In genomic region chr6:111329882-111330633, GRCh38 we compare ENCODE assay signal across 17 cellular contexts.
DNase-seq lines count a peak whose midpoint lies in the region; ATAC-seq and TF ChIP-seq lines count a peak whose summit lies in the region.
"Had no signal": no experiment of that assay in that cellular context is flagged by ENCODE, and none has a peak within 500 bp of the region (broad histone marks: within the 10 kb centered on the region; RNA-seq: fewer than 3 reads in every experiment).

No MANE protein-coding gene starts in this region.

- intact Hi-C loops in activated T-helper 1 cell treated with anti-CD3 and anti-CD28 coated beads, Interleukin-12 subunit alpha, Interleukin-12 subunit beta, Interleukin-2, Interleukin-4 antibody, amounts not matched to agents 30 ng/mL and 10 ng/mL and 1 ng/mL, durations not matched to agents 14 hours and 24 hours and 36 hours (cut with micrococcal nuclease), result loop anchor here (10.0 kb wide), 1 partner anchor 715 kb away; no protein-coding TSS in a partner anchor

- no peak overlapping the region for H3K27ac Mint-ChIP-seq in activated T-helper 1 cell treated with anti-CD3 and anti-CD28 coated beads, Interleukin-12 subunit alpha, Interleukin-12 subunit beta, Interleukin-2, Interleukin-4 antibody, amounts not matched to agents 30 ng/mL and 10 ng/mL and 1 ng/mL, durations not matched to agents 14 hours and 24 hours and 36 hours
- H3K27ac Mint-ChIP-seq: activated naive CD8-positive, alpha-beta T cell had no signal

- DNase-seq in GM12865 (ENCODE audit: low read depth), result peak; percentile 76
- no peak for DNase-seq in activated T-helper 1 cell treated with anti-CD3 and anti-CD28 coated beads, Interleukin-12 subunit alpha, Interleukin-12 subunit beta, Interleukin-2, Interleukin-4 antibody, amounts not matched to agents 30 ng/mL and 10 ng/mL and 1 ng/mL, durations not matched to agents 14 hours and 24 hours and 36 hours (ENCODE audit: low spot score)
- DNase-seq in activated effector memory CD4-positive, alpha-beta T cell treated with anti-CD3 and anti-CD28 coated beads, Interleukin-2, amount 50 U/mL, for 16 hours, result no peak
- DNase-seq in right atrium auricular region (ENCODE audit: low spot score), result no peak
- no peak for DNase-seq in hepatic stellate cell (ENCODE audit: low spot score)
- DNase-seq: erythroblast, mesendoderm, NCI-H1417 treated with DMSO at 0.1 percent for 48 hours, NCI-H524 treated with DMSO at 0.1 percent for 48 hours, occipital lobe, RPMI8226, T-helper 9 cell had no signal

- H3K4me3 ChIP-seq in GM12865 (ENCODE audit: low read depth, low read length), result no peak overlapping the region
- H3K4me3 ChIP-seq in right atrium auricular region, result no peak overlapping the region

- H3K4me1 ChIP-seq in right atrium auricular region, result no peaks in the 10 kb centered on the region

- no peaks in the 10 kb centered on the region for H3K27me3 Mint-ChIP-seq in activated T-helper 1 cell treated with anti-CD3 and anti-CD28 coated beads, Interleukin-12 subunit alpha, Interleukin-12 subunit beta, Interleukin-2, Interleukin-4 antibody, amounts not matched to agents 30 ng/mL and 10 ng/mL and 1 ng/mL, durations not matched to agents 14 hours and 24 hours and 36 hours (ENCODE audit: insufficient read depth)
- H3K27me3 Mint-ChIP-seq: activated naive CD8-positive, alpha-beta T cell had no signal

- no peaks in the 10 kb centered on the region for H3K27me3 ChIP-seq in right atrium auricular region

- H3K9me3 Mint-ChIP-seq in activated T-helper 1 cell treated with anti-CD3 and anti-CD28 coated beads, Interleukin-12 subunit alpha, Interleukin-12 subunit beta, Interleukin-2, Interleukin-4 antibody, amounts not matched to agents 30 ng/mL and 10 ng/mL and 1 ng/mL, durations not matched to agents 14 hours and 24 hours and 36 hours, result no peaks in the 10 kb centered on the region

- no peak for TF ChIP-seq CTCF in GM12865 (IDR thresholded peaks at IDR 0.05; ENCODE audit: insufficient read depth, low read depth, low read length, missing control alignments)
- no peak for TF ChIP-seq CTCF in right atrium auricular region (IDR thresholded peaks at IDR 0.05)

- H3K36me3 Mint-ChIP-seq in activated T-helper 1 cell treated with anti-CD3 and anti-CD28 coated beads, Interleukin-12 subunit alpha, Interleukin-12 subunit beta, Interleukin-2, Interleukin-4 antibody, amounts not matched to agents 30 ng/mL and 10 ng/mL and 1 ng/mL, durations not matched to agents 14 hours and 24 hours and 36 hours (ENCODE audit: low read depth), result peaks cover 26% of the 10 kb centered on the region

- H3K9me3 ChIP-seq in right atrium auricular region, result no peaks in the 10 kb centered on the region

- H3K27ac ChIP-seq in right atrium auricular region, result no peak overlapping the region

- H3K36me3 ChIP-seq in right atrium auricular region, result peaks cover 43% of the 10 kb centered on the region

- H3K4me3 Mint-ChIP-seq in activated T-helper 1 cell treated with anti-CD3 and anti-CD28 coated beads, Interleukin-12 subunit alpha, Interleukin-12 subunit beta, Interleukin-2, Interleukin-4 antibody, amounts not matched to agents 30 ng/mL and 10 ng/mL and 1 ng/mL, durations not matched to agents 14 hours and 24 hours and 36 hours, result no peak overlapping the region
- H3K4me3 Mint-ChIP-seq: activated naive CD8-positive, alpha-beta T cell had no signal

- peak; percentile 92 for ATAC-seq in GM19351 (IDR thresholded peaks at IDR 0.05; ENCODE audit: unreplicated experiment)
- peak; percentile 87 for ATAC-seq in HG02623 (IDR thresholded peaks at IDR 0.05; ENCODE audit: unreplicated experiment)
- peak; percentile 81 for ATAC-seq in HG03460 (IDR thresholded peaks at IDR 0.05; ENCODE audit: unreplicated experiment)
- ATAC-seq: HCT116 had no signal

- H3K4me1 Mint-ChIP-seq in activated T-helper 1 cell treated with anti-CD3 and anti-CD28 coated beads, Interleukin-12 subunit alpha, Interleukin-12 subunit beta, Interleukin-2, Interleukin-4 antibody, amounts not matched to agents 30 ng/mL and 10 ng/mL and 1 ng/mL, durations not matched to agents 14 hours and 24 hours and 36 hours (ENCODE audit: low read depth), result no peaks in the 10 kb centered on the region
